Comparison of ENCODE assay signal across 1 cellular context in genomic region chr3:169667710-169668080, GRCh38.
TF ChIP-seq lines count a peak whose summit lies in the region.

No MANE protein-coding gene starts in this region.

TF ChIP-seq in HEK293T, 16 proteins besides CTCF, POLR2A, EP300 and RAD21 (continued from another document):
- TF ChIP-seq TARDBP (IDR thresholded peaks at IDR 0.05) = no peak
- TF ChIP-seq ELF4 (IDR thresholded peaks at IDR 0.05) = no peak
- no peak for TF ChIP-seq ARNT (IDR thresholded peaks at IDR 0.05)
- TF ChIP-seq FOXM1 (IDR thresholded peaks at IDR 0.05; ENCODE audit: borderline replicate concordance) = no peak
- no peak for TF ChIP-seq SUZ12 (IDR thresholded peaks at IDR 0.05)
- TF ChIP-seq FOXK2 (IDR thresholded peaks at IDR 0.05) = no peak
- TF ChIP-seq LEF1 (IDR thresholded peaks at IDR 0.05; ENCODE audit: borderline replicate concordance) = no peak
- no peak for TF ChIP-seq FOXA1 (IDR thresholded peaks at IDR 0.05)
